9 cellular contexts compared by ENCODE assay signal in the genomic region with DNA sequence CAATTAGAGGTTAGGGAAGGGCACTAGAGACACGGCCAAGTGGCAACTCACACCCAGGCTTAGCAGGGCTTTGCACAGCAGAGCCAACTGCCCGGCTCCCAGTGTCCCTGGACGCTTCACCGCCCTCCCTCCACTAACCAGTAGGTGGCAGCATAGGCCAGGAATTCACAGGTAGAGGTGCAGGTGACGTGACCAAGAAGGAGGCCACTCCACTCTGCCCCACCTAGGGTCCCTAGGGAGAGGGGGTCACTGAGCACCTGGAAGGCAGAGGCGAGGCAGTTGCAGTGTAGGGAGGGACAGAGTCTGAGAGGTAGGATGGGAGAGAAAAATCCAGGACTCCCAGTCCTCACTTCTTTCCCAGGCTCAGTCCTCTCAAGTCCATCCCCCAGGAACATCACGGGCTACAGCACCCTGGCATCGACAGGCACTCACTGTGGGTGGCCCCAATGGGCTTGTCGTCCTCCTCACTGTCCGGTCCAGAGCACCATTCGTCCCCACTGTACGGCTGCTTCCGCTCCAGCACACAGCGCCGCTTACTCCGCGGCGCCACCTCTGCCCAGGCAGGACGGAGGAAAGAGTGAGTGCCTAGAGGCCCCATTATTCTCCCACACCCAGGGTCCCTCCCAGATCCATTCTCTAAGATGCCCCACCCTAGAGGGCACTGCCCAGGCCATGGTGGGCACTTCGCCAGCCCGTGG. TPM values are rescaled to one million over a fixed set of nuclear protein-coding genes. Genes with fewer than 3 reads are reported as not detected.
DNase-seq lines count a peak whose midpoint lies in the region; ATAC-seq lines count a peak whose summit lies in the region.
"Had no signal": no experiment of that assay in that cellular context is flagged by ENCODE, and none has a peak within 500 bp of the region (broad histone marks: within the 10 kb centered on the region; RNA-seq: fewer than 3 reads in every experiment).

No MANE protein-coding gene starts in this region.

- H3K27me3 Mint-ChIP-seq in CD4-positive, alpha-beta memory T cell: no peaks in the 10 kb centered on the region

- H3K9me3 Mint-ChIP-seq in CD4-positive, alpha-beta memory T cell: no peaks in the 10 kb centered on the region

- no peaks in the 10 kb centered on the region for H3K27me3 ChIP-seq in CD4-positive, alpha-beta memory T cell (ENCODE audit: insufficient read depth, low read length)
- no peaks in the 10 kb centered on the region for H3K27me3 ChIP-seq in iPS-15b (ENCODE audit: control insufficient read depth, insufficient read depth, low read length)

- peak; percentile 80 to 86 (median 83) for DNase-seq in CD4-positive, alpha-beta memory T cell
- DNase-seq in NCI-H1105 treated with DMSO at 0.1 percent for 48 hours (lab: John Stamatoyannopoulos, UW): peak; percentile 87
- DNase-seq in T-helper 9 cell: peak; percentile 85
- peak; percentile 89 for DNase-seq in astrocyte of the hippocampus (ENCODE audit: low read depth, low spot score)

- peaks cover 16 to 58% of the 10 kb centered on the region in 2 donors for H3K36me3 Mint-ChIP-seq in CD4-positive, alpha-beta memory T cell

- no peak overlapping the region for H3K4me3 ChIP-seq in CD4-positive, alpha-beta memory T cell (ENCODE audit: low read length in 2 of 2)
- peak overlapping the region; percentile 23 for H3K4me3 ChIP-seq in iPS-15b (ENCODE audit: low read depth, low read length)
- no peak overlapping the region for H3K4me3 ChIP-seq in skin epidermis

- CTCF ChIA-PET in CD4-positive, alpha-beta memory T cell (lab: Charles Lee; ENCODE audit: partially characterized antibody): interaction anchor here (0.6 to 4.1 kb wide), 8 partner anchors 9 to 218 kb away, joined by 3 to 23 read pairs (median 7); a partner anchor contains a TSS

- H3K9me3 ChIP-seq in CD4-positive, alpha-beta memory T cell (ENCODE audit: control insufficient read depth in 1 of 2, low read length in 2 of 2): no peaks in the 10 kb centered on the region
- no peaks in the 10 kb centered on the region for H3K9me3 ChIP-seq in iPS-15b (ENCODE audit: control insufficient read depth, insufficient read depth, low read length)

- no peak overlapping the region for H3K9ac ChIP-seq in iPS-15b (ENCODE audit: low read depth, low read length)

- H3K36me3 ChIP-seq in CD4-positive, alpha-beta memory T cell (ENCODE audit: insufficient read depth, low read length): peaks cover 44% of the 10 kb centered on the region
- H3K36me3 ChIP-seq in iPS-15b (ENCODE audit: control insufficient read depth, insufficient read depth, low read length): peaks cover 41% of the 10 kb centered on the region

- H3K4me1 ChIP-seq in CD4-positive, alpha-beta memory T cell (ENCODE audit: insufficient read depth, low read length): peaks cover 54% of the 10 kb centered on the region
- peaks cover 14% of the 10 kb centered on the region for H3K4me1 ChIP-seq in iPS-15b (ENCODE audit: control insufficient read depth, insufficient read depth, low read length)

- ATAC-seq in GM21576 (IDR thresholded peaks at IDR 0.05; ENCODE audit: unreplicated experiment) (peak; percentile 62), HG02884 (IDR thresholded peaks at IDR 0.05; ENCODE audit: unreplicated experiment) (no peak)

- peak overlapping the region; percentile 40 for H3K27ac ChIP-seq in CD4-positive, alpha-beta memory T cell (ENCODE audit: low read depth, low read length)
- peak overlapping the region in 17 of 21 experiments; percentile 6 to 100 (median 47) for H3K27ac ChIP-seq in skin epidermis

- intact Hi-C loops in CD4-positive, alpha-beta memory T cell (cut with micrococcal nuclease): loop anchor here (1.0 to 2.0 kb wide), 3 partner anchors 23 to 290 kb away; a partner anchor contains a TSS

- POLR2A ChIA-PET in CD4-positive, alpha-beta memory T cell (lab: Charles Lee; ENCODE audit: partially characterized antibody): interaction anchor here (0.9 to 1.0 kb wide), 2 partner anchors 90 to 127 kb away, joined by 3 read pairs; no protein-coding TSS in a partner anchor

- H3K4me3 Mint-ChIP-seq in CD4-positive, alpha-beta memory T cell: peak overlapping the region in 6 of 8 donors; percentile 0 to 85 (median 54)

- H3K4me1 Mint-ChIP-seq in CD4-positive, alpha-beta memory T cell: peaks cover 30 to 50% (median 40%) of the 10 kb centered on the region in 4 donors

- peak overlapping the region; percentile 88 to 96 (median 95) for H3K27ac Mint-ChIP-seq in CD4-positive, alpha-beta memory T cell

RNA-seq across cellular contexts. Expression of a gene that starts 18.5 kb away (rescaled TPM):
- total RNA-seq in CD4-positive, alpha-beta memory T cell: 100 to 1,000 TPM; 216 to 232 TPM
- 10 to 100 TPM in 1 of 2 donors, under 1 TPM in 1; 0.45 to 10.9 TPM for polyA plus RNA-seq in CD4-positive, alpha-beta memory T cell

RNA-seq across cellular contexts. Expression of a gene that starts 23.5 kb away (rescaled TPM):
- total RNA-seq in CD4-positive, alpha-beta memory T cell: 10 to 100 TPM; 21.1 to 21.5 TPM
- polyA plus RNA-seq in CD4-positive, alpha-beta memory T cell: 10 to 100 TPM in 1 of 2 donors, 1 to 10 TPM in 1; 7.9 to 18.2 TPM

RNA-seq across cellular contexts. Expression of a gene that starts 48.9 kb away (rescaled TPM):
- not detected for total RNA-seq in CD4-positive, alpha-beta memory T cell
- not detected for polyA plus RNA-seq in CD4-positive, alpha-beta memory T cell
- total RNA-seq: activated CD8-positive, alpha-beta memory T cell treated with anti-CD3 and anti-CD28 coated beads for 36 hours had no signal
